ENCODE assay signal across 8 cellular contexts in the genomic region with DNA sequence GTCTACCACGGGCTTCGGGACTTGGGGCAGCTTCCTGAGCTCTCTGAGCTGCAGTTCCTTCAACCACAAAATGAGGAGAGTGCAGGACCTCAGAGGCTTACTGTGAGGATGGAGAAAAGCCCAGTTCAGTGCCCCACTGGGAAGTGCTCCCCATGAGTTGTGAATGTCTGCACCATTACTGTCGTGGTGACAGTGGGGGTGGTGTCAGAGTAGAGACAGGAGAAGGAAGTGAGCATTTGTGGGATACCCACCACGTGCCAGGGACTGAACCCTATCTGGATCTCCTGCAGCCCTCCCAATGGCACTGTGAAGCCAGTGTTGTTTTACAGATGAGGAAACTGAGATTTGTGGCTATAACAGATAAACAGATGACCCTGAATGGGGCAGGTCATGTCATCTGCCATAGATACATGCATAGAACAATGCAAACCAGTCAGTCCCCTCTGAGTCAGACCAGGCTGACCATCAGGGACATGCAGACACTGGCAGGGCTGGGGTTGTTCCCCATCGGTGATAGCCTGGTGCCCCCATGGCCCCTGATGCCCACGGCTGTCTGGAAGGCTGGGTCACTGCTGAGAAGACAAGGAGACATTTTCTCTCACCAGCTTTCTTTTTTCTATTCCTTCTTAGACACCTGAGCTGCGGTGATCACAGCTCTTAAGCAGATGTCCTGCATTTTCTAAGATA.
DNase-seq lines count a peak whose midpoint lies in the region; ATAC-seq and TF ChIP-seq lines count a peak whose summit lies in the region.

No MANE protein-coding gene starts in this region.

- peak overlapping the region; percentile 19 for H3K27ac Mint-ChIP-seq in Calu3 (ENCODE audit: unreplicated experiment)
- no peak overlapping the region for H3K27ac Mint-ChIP-seq in brain
- no peak overlapping the region for H3K27ac Mint-ChIP-seq in neural crest cell (ENCODE audit: unreplicated experiment)

- no peak for DNase-seq in Calu3
- peak; percentile 62 to 63 for DNase-seq in HL-60 (ENCODE audit: low read depth in 1 of 2, low spot score in 1 of 2)
- no peak for DNase-seq in neural crest cell (ENCODE audit: low read depth, low spot score)
- no peak for DNase-seq in NCI-H2081 (lab: John Stamatoyannopoulos, UW)
- DNase-seq in dermis blood vessel endothelial cell = no peak

- intact Hi-C loops in Calu3 (cut with micrococcal nuclease; ENCODE audit: unreplicated experiment) = no loop called here

- no peaks in the 10 kb centered on the region for H3K27me3 ChIP-seq in HL-60 (ENCODE audit: insufficient read depth, poor library complexity, severe bottlenecking)

- CTCF ChIA-PET in Calu3 (lab: Charles Lee) = interaction anchor here (0.5 kb wide), 1 partner anchor 415 kb away, joined by 3 read pairs; no protein-coding TSS in a partner anchor

- H3K9me3 Mint-ChIP-seq in Calu3 (ENCODE audit: low read depth, unreplicated experiment) (no peaks in the 10 kb centered on the region), brain (peaks cover 0 to 6% (median 0%) of the 10 kb centered on the region in 5 experiments), neural crest cell (no peaks in the 10 kb centered on the region)

- TF ChIP-seq CTCF in Calu3 (IDR thresholded peaks at IDR 0.05; ENCODE audit: unreplicated experiment) (no peak), HL-60 (IDR thresholded peaks at IDR 0.05; ENCODE audit: insufficient read depth, low read length) (no peak), brain (conservative IDR thresholded peaks at IDR 0.05) (no peak), neural crest cell (conservative IDR thresholded peaks at IDR 0.05) (no peak)

- peak overlapping the region; percentile 64 for H3K4me3 Mint-ChIP-seq in Calu3 (ENCODE audit: low read depth, unreplicated experiment)
- peak overlapping the region; percentile 60 to 78 (median 72) for H3K4me3 Mint-ChIP-seq in brain
- peak overlapping the region; percentile 87 for H3K4me3 Mint-ChIP-seq in neural crest cell

- BruUV-seq in Calu3 (replicated peaks; lab: Mats Ljungman, UMichigan) = no TSS peak

- H3K27me3 Mint-ChIP-seq in Calu3 (ENCODE audit: unreplicated experiment) = no peaks in the 10 kb centered on the region
- peaks cover 25% of the 10 kb centered on the region for H3K27me3 Mint-ChIP-seq in brain
- peaks cover 15% of the 10 kb centered on the region for H3K27me3 Mint-ChIP-seq in neural crest cell (ENCODE audit: low read depth)

- peak overlapping the region; percentile 49 for H3K4me3 ChIP-seq in HL-60 (replicated peaks; ENCODE audit: insufficient read depth, low read length)

- ATAC-seq in GM21526 (IDR thresholded peaks at IDR 0.05; ENCODE audit: low FRiP score, unreplicated experiment) (no peak), GM21737 (IDR thresholded peaks at IDR 0.05; ENCODE audit: unreplicated experiment) (no peak)

- peak overlapping the region; percentile 40 for H3K27ac ChIP-seq in HL-60 (replicated peaks)

- no peaks in the 10 kb centered on the region for H3K4me1 Mint-ChIP-seq in Calu3 (ENCODE audit: low read depth, unreplicated experiment)
- H3K4me1 Mint-ChIP-seq in brain = no peaks in the 10 kb centered on the region
- H3K4me1 Mint-ChIP-seq in neural crest cell = peaks cover 16% of the 10 kb centered on the region

- peaks cover 21% of the 10 kb centered on the region for H3K36me3 Mint-ChIP-seq in Calu3 (ENCODE audit: insufficient read depth, unreplicated experiment)
- H3K36me3 Mint-ChIP-seq in brain = peaks cover 11% of the 10 kb centered on the region
- H3K36me3 Mint-ChIP-seq in neural crest cell (ENCODE audit: low read depth) = peaks cover 11% of the 10 kb centered on the region

Comparison
In these comparisons a context has a peak if more than half of its experiments do, and no peak if none do; other contexts are left out.
1. DNase-seq: peak in HL-60 (2 of 2); none in Calu3 (single experiment), neural crest cell (single experiment), NCI-H2081 (0 of 2) and dermis blood vessel endothelial cell (single experiment).
2. Peak in every context shown above with its lines, with median percentiles within 50 percentile points of each other: H3K4me3 Mint-ChIP-seq.